ENCODE assay signal across 19 cellular contexts in genomic region chr19:15268928-15269253, GRCh38. TPM values are rescaled to one million over a fixed set of nuclear protein-coding genes. Genes with fewer than 3 reads are reported as not detected.
DNase-seq lines count a peak whose midpoint lies in the region; ATAC-seq and TF ChIP-seq lines count a peak whose summit lies in the region.
"Had no signal": no experiment of that assay in that cellular context is flagged by ENCODE, and none has a peak within 500 bp of the region (broad histone marks: within the 10 kb centered on the region; RNA-seq: fewer than 3 reads in every experiment).

No MANE protein-coding gene starts in this region.

- H3K27ac Mint-ChIP-seq in CD8-positive, alpha-beta memory T cell, result peak overlapping the region in 5 of 8 donors; percentile 15 to 90 (median 77)
- H3K27ac Mint-ChIP-seq in IgD-negative memory B cell (peak overlapping the region; percentile 40 to 68 (median 41)), endodermal cell (peak overlapping the region; percentile 16), neural crest cell (ENCODE audit: unreplicated experiment) (peak overlapping the region; percentile 46)

- ATAC-seq in HG03159 (IDR thresholded peaks at IDR 0.05; ENCODE audit: unreplicated experiment), result no peak

- H3K9me3 Mint-ChIP-seq in CD8-positive, alpha-beta memory T cell, result no peaks in the 10 kb centered on the region
- H3K9me3 Mint-ChIP-seq in IgD-negative memory B cell, result no peaks in the 10 kb centered on the region
- no peaks in the 10 kb centered on the region for H3K9me3 Mint-ChIP-seq in endodermal cell
- H3K9me3 Mint-ChIP-seq in neural crest cell, result no peaks in the 10 kb centered on the region

- no peak overlapping the region for H3K4me3 ChIP-seq in CD8-positive, alpha-beta memory T cell (ENCODE audit: low read length)
- no peak overlapping the region for H3K4me3 ChIP-seq in endodermal cell (ENCODE audit: low read length)
- H3K4me3 ChIP-seq: coronary artery had no signal

- H3K4me1 ChIP-seq in CD8-positive, alpha-beta memory T cell (ENCODE audit: insufficient read depth, low read length), result peaks cover 10% of the 10 kb centered on the region
- H3K4me1 ChIP-seq in endodermal cell (ENCODE audit: control insufficient read depth, insufficient read depth, low read length), result no peaks in the 10 kb centered on the region

- DNase-seq in CD8-positive, alpha-beta memory T cell, result no peak
- DNase-seq in endodermal cell (no peak), neural crest cell (ENCODE audit: low read depth, low spot score) (no peak), NCI-H1436 (lab: John Stamatoyannopoulos, UW) (no peak), NCI-H2196 treated with DMSO at 0.1 percent for 48 hours (lab: John Stamatoyannopoulos, UW; ENCODE audit: unreplicated experiment) (no peak)
- DNase-seq: AML-193; DMS79 treated with DMSO at 0.1 percent for 48 hours; Kasumi-1; NCI-H1048; NCI-H1930; NCI-H345; NCI-H774; stimulated activated CD4-positive, alpha-beta T cell treated with anti-CD3 and anti-CD28 coated beads, Interleukin-1b, Interleukin-23, amount 100 ng/mL, for 48 hours had no signal

- POLR2A ChIA-PET in CD8-positive, alpha-beta memory T cell (lab: Charles Lee), result no interaction called here

- H3K4me1 Mint-ChIP-seq in CD8-positive, alpha-beta memory T cell, result peaks cover 48 to 74% (median 58%) of the 10 kb centered on the region in 3 donors
- H3K4me1 Mint-ChIP-seq in IgD-negative memory B cell (peaks cover 16 to 34% (median 22%) of the 10 kb centered on the region in 3 donors), endodermal cell (no peaks in the 10 kb centered on the region), neural crest cell (peaks cover 10% of the 10 kb centered on the region)

- no peak overlapping the region for H3K4me3 Mint-ChIP-seq in CD8-positive, alpha-beta memory T cell
- H3K4me3 Mint-ChIP-seq in IgD-negative memory B cell, result no peak overlapping the region
- no peak overlapping the region for H3K4me3 Mint-ChIP-seq in endodermal cell
- H3K4me3 Mint-ChIP-seq in neural crest cell, result no peak overlapping the region

- 94 to 100% methylated on average over 3 to 5 of the region's 5 CpGs for WGBS in endodermal cell (ENCODE audit: insufficient coverage in 1 of 2, insufficient read length in 1 of 2), 2 experiments

- CTCF ChIA-PET in CD8-positive, alpha-beta memory T cell (lab: Charles Lee), result no interaction called here

- no peaks in the 10 kb centered on the region for H3K27me3 Mint-ChIP-seq in CD8-positive, alpha-beta memory T cell
- H3K27me3 Mint-ChIP-seq in IgD-negative memory B cell (no peaks in the 10 kb centered on the region), endodermal cell (ENCODE audit: insufficient read depth) (no peaks in the 10 kb centered on the region), neural crest cell (ENCODE audit: low read depth) (no peaks in the 10 kb centered on the region)

- peaks cover 8 to 94% (median 18%) of the 10 kb centered on the region in 3 donors for H3K36me3 Mint-ChIP-seq in CD8-positive, alpha-beta memory T cell
- peaks cover 3% of the 10 kb centered on the region for H3K36me3 Mint-ChIP-seq in IgD-negative memory B cell
- peaks cover 74% of the 10 kb centered on the region for H3K36me3 Mint-ChIP-seq in endodermal cell (ENCODE audit: low read depth)
- H3K36me3 Mint-ChIP-seq in neural crest cell (ENCODE audit: low read depth), result peaks cover 18% of the 10 kb centered on the region

- H3K36me3 ChIP-seq in CD8-positive, alpha-beta memory T cell (ENCODE audit: insufficient read depth, low read length), result peaks cover 66% of the 10 kb centered on the region
- peaks cover 87% of the 10 kb centered on the region for H3K36me3 ChIP-seq in endodermal cell (ENCODE audit: control insufficient read depth, insufficient read depth, low read length)

- H3K9ac ChIP-seq in endodermal cell (ENCODE audit: extremely low read depth, low read length, poor library complexity, severe bottlenecking), result no peak overlapping the region

- H3K27me3 ChIP-seq in CD8-positive, alpha-beta memory T cell (ENCODE audit: insufficient read depth, low read length, poor library complexity, severe bottlenecking), result no peaks in the 10 kb centered on the region
- no peaks in the 10 kb centered on the region for H3K27me3 ChIP-seq in endodermal cell (ENCODE audit: control insufficient read depth, insufficient read depth, low read length, poor library complexity, severe bottlenecking)

- no peak overlapping the region for H3K27ac ChIP-seq in CD8-positive, alpha-beta memory T cell (ENCODE audit: low read depth, low read length)
- peak overlapping the region; percentile 50 for H3K27ac ChIP-seq in endodermal cell (ENCODE audit: low read depth, low read length)
- H3K27ac ChIP-seq: coronary artery had no signal

- H3K9me3 ChIP-seq in CD8-positive, alpha-beta memory T cell (ENCODE audit: low read length), result no peaks in the 10 kb centered on the region
- H3K9me3 ChIP-seq in endodermal cell (ENCODE audit: control insufficient read depth, low read length), result no peaks in the 10 kb centered on the region

- TF ChIP-seq CTCF in endodermal cell (conservative IDR thresholded peaks at IDR 0.05) (no peak), neural crest cell (conservative IDR thresholded peaks at IDR 0.05) (no peak)

RNA-seq across cellular contexts. Expression of gene EPHX3, which starts 36.6 kb away (rescaled TPM):
- not detected for total RNA-seq in CD8-positive, alpha-beta memory T cell
- polyA plus RNA-seq in CD8-positive, alpha-beta memory T cell, result not detected
- not detected for polyA plus RNA-seq in IgD-negative memory B cell
- 10 to 100 TPM; 14.5 to 18.7 TPM for total RNA-seq in endodermal cell
- 5.4 TPM for polyA plus RNA-seq in endodermal cell (2013, experiment 1 of 2)
- 4.5 TPM for polyA plus RNA-seq in endodermal cell (2013, experiment 2 of 2)
- total RNA-seq in neural crest cell, result 1.0 and 1.1 TPM in 2 replicates
- total RNA-seq: glomerular endothelial cell, pulmonary artery endothelial cell, skeletal muscle tissue had no signal

Comparison
In these comparisons a context has a peak if more than half of its experiments do, and no peak if none do; other contexts are left out.
1. H3K27ac Mint-ChIP-seq: peak in every context shown above with its lines; median percentile 77 in CD8-positive, alpha-beta memory T cell; 46 in neural crest cell; 41 in IgD-negative memory B cell; 16 in endodermal cell.